15 cellular contexts compared by ENCODE assay signal in the genomic region with DNA sequence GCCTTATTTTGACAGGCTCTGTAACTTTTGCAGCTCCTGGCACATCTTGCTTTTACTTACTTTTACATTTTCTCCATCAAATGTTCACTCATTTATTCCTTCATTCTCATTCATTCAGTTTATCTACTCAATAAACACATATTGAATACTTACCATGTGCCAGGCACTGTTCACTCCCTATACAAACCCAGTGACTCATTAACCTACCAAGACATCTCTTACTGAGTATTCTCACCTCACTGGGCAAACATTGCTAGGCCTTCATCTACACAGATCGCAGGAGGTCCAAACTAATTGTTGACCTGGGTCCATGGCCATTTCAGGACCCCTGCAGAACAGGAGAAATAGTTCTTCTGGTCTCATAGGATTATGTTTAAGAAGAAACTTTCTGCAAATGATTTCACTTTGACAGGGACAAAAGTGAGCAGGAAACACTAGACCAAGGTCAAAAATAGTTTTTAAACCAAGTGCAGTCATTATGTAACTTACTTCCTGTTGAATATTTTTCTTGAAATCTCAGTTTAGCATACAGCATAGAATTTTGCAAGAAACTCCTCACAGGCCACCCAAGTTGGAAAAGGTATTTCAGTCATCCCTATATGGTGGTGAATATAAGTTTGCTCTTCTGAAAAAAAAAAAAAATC. TPM values are rescaled to one million over a fixed set of nuclear protein-coding genes. Genes with fewer than 3 reads are reported as not detected.
DNase-seq lines count a peak whose midpoint lies in the region; ATAC-seq and TF ChIP-seq lines count a peak whose summit lies in the region.
"Had no signal": no experiment of that assay in that cellular context is flagged by ENCODE, and none has a peak within 500 bp of the region (broad histone marks: within the 10 kb centered on the region; RNA-seq: fewer than 3 reads in every experiment).

No MANE protein-coding gene starts in this region.

- no peaks in the 10 kb centered on the region for H3K9me3 ChIP-seq in CD4-positive, alpha-beta memory T cell (ENCODE audit: control insufficient read depth in 1 of 2, low read length in 2 of 2)
- H3K9me3 ChIP-seq in stomach = no peaks in the 10 kb centered on the region
- H3K9me3 ChIP-seq: esophagus muscularis mucosa had no signal

- H3K27ac Mint-ChIP-seq in CD4-positive, alpha-beta memory T cell = peak overlapping the region in 5 of 7 donors; percentile 20 to 67 (median 50)
- H3K27ac Mint-ChIP-seq in activated naive CD8-positive, alpha-beta T cell treated with anti-CD3 and anti-CD28 coated beads, Interleukin-2, amount 50 U/mL, for 24 hours = peak overlapping the region; percentile 34

- POLR2A ChIA-PET in CD4-positive, alpha-beta memory T cell (lab: Charles Lee; ENCODE audit: partially characterized antibody) = no interaction called here

- no peak for TF ChIP-seq CTCF in stomach (IDR thresholded peaks at IDR 0.05)

- H3K36me3 ChIP-seq in CD4-positive, alpha-beta memory T cell (ENCODE audit: insufficient read depth, low read length) = no peaks in the 10 kb centered on the region
- no peaks in the 10 kb centered on the region for H3K36me3 ChIP-seq in stomach
- H3K36me3 ChIP-seq: esophagus muscularis mucosa had no signal

- peaks cover 2 to 3% of the 10 kb centered on the region in 2 donors for H3K27me3 Mint-ChIP-seq in CD4-positive, alpha-beta memory T cell
- peaks cover 4% of the 10 kb centered on the region for H3K27me3 Mint-ChIP-seq in activated naive CD8-positive, alpha-beta T cell treated with anti-CD3 and anti-CD28 coated beads, Interleukin-2, amount 50 U/mL, for 24 hours

- peaks cover 8% of the 10 kb centered on the region for H3K4me1 ChIP-seq in CD4-positive, alpha-beta memory T cell (ENCODE audit: insufficient read depth, low read length)
- no peaks in the 10 kb centered on the region for H3K4me1 ChIP-seq in stomach
- H3K4me1 ChIP-seq: esophagus muscularis mucosa had no signal

- H3K4me1 Mint-ChIP-seq in CD4-positive, alpha-beta memory T cell = peaks cover 5 to 11% (median 7%) of the 10 kb centered on the region in 4 donors
- H3K4me1 Mint-ChIP-seq in activated naive CD8-positive, alpha-beta T cell treated with anti-CD3 and anti-CD28 coated beads, Interleukin-2, amount 50 U/mL, for 24 hours = peaks cover 13% of the 10 kb centered on the region

- H3K9me3 Mint-ChIP-seq in CD4-positive, alpha-beta memory T cell = no peaks in the 10 kb centered on the region
- no peaks in the 10 kb centered on the region for H3K9me3 Mint-ChIP-seq in activated naive CD8-positive, alpha-beta T cell treated with anti-CD3 and anti-CD28 coated beads, Interleukin-2, amount 50 U/mL, for 24 hours

- TF ChIP-seq POLR2A in stomach (IDR thresholded peaks at IDR 0.05) = no peak

- no peak overlapping the region for H3K27ac ChIP-seq in CD4-positive, alpha-beta memory T cell (ENCODE audit: low read depth, low read length)
- no peak overlapping the region for H3K27ac ChIP-seq in stomach
- H3K27ac ChIP-seq: esophagus muscularis mucosa, hepatocyte had no signal

- no peak for TF ChIP-seq EP300 in stomach (IDR thresholded peaks at IDR 0.05)

- 56 to 84% (median 72%) methylated on average over 1 of the region's 1 CpG for WGBS in stomach, 5 donors

- H3K27me3 ChIP-seq in CD4-positive, alpha-beta memory T cell (ENCODE audit: insufficient read depth, low read length) = no peaks in the 10 kb centered on the region
- no peaks in the 10 kb centered on the region for H3K27me3 ChIP-seq in stomach
- H3K27me3 ChIP-seq: esophagus muscularis mucosa, hepatocyte had no signal

- intact Hi-C loops in CD4-positive, alpha-beta memory T cell (cut with micrococcal nuclease) = no loop called here
- intact Hi-C loops in stomach (cut with DNase I; ENCODE audit: low total_unique reads) = no loop called here

- peak overlapping the region in 2 of 8 donors; percentile 4 to 24 for H3K4me3 Mint-ChIP-seq in CD4-positive, alpha-beta memory T cell
- no peak overlapping the region for H3K4me3 Mint-ChIP-seq in activated naive CD8-positive, alpha-beta T cell treated with anti-CD3 and anti-CD28 coated beads, Interleukin-2, amount 50 U/mL, for 24 hours

- H3K36me3 Mint-ChIP-seq in CD4-positive, alpha-beta memory T cell = no peaks in the 10 kb centered on the region
- no peaks in the 10 kb centered on the region for H3K36me3 Mint-ChIP-seq in activated naive CD8-positive, alpha-beta T cell treated with anti-CD3 and anti-CD28 coated beads, Interleukin-2, amount 50 U/mL, for 24 hours (ENCODE audit: low read depth)

- DNase-seq in CD4-positive, alpha-beta memory T cell = no peak
- no peak for DNase-seq in activated naive CD8-positive, alpha-beta T cell treated with anti-CD3 and anti-CD28 coated beads, Interleukin-2, amount 50 U/mL, for 24 hours
- DNase-seq in NCI-H1694 treated with DMSO at 0.1 percent for 48 hours (lab: John Stamatoyannopoulos, UW) = no peak
- no peak for DNase-seq in SKM-1 (lab: John Stamatoyannopoulos, UW; ENCODE audit: unreplicated experiment)
- DNase-seq in stomach = no peak
- DNase-seq: activated T-cell treated with anti-CD3 and anti-CD28 coated beads for 4 hours, Karpas-422, left cardiac atrium, NCI-H2029 treated with DMSO at 0.1 percent for 48 hours, NCI-H774 had no signal

- CTCF ChIA-PET in CD4-positive, alpha-beta memory T cell (lab: Charles Lee; ENCODE audit: partially characterized antibody) = no interaction called here

- H3K4me3 ChIP-seq in CD4-positive, alpha-beta memory T cell (ENCODE audit: low read length in 2 of 2) = no peak overlapping the region
- H3K4me3 ChIP-seq in stomach = no peak overlapping the region
- H3K4me3 ChIP-seq: esophagus muscularis mucosa, hepatocyte had no signal

- ATAC-seq in GM18907 (IDR thresholded peaks at IDR 0.05; ENCODE audit: unreplicated experiment) (peak; percentile 75), HG03108 (IDR thresholded peaks at IDR 0.05; ENCODE audit: unreplicated experiment) (peak; percentile 92), SK-N-SH treated with all-trans-retinoic acid at 6 μM for 48 hours (no peak)
- ATAC-seq in activated naive CD8-positive, alpha-beta T cell treated with anti-CD3 and anti-CD28 coated beads, Interleukin-2, amount 50 U/mL, for 24 hours = no peak
- ATAC-seq: left cardiac atrium had no signal

TF ChIP-seq in SK-N-SH treated with all-trans-retinoic acid at 6 μM for 48 hours, 23 proteins besides CTCF, POLR2A, EP300 and RAD21 (continues in another document):
- no peak for TF ChIP-seq ZC3H10 (CRISPR knock-in tag; IDR thresholded peaks at IDR 0.05)
- TF ChIP-seq, protein P1, sequence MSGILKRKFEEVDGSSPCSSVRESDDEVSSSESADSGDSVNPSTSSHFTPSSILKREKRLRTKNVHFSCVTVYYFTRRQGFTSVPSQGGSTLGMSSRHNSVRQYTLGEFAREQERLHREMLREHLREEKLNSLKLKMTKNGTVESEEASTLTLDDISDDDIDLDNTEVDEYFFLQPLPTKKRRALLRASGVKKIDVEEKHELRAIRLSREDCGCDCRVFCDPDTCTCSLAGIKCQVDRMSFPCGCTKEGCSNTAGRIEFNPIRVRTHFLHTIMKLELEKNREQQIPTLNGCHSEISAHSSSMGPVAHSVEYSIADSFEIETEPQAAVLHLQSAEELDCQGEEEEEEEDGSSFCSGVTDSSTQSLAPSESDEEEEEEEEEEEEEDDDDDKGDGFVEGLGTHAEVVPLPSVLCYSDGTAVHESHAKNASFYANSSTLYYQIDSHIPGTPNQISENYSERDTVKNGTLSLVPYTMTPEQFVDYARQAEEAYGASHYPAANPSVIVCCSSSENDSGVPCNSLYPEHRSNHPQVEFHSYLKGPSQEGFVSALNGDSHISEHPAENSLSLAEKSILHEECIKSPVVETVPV (CRISPR knock-in tag; IDR thresholded peaks at IDR 0.05) = no peak
- no peak for TF ChIP-seq BACH2 (CRISPR knock-in tag; IDR thresholded peaks at IDR 0.05; ENCODE audit: borderline replicate concordance)
- TF ChIP-seq ZFP3 (CRISPR knock-in tag; IDR thresholded peaks at IDR 0.05) = no peak
- TF ChIP-seq PPARA (CRISPR knock-in tag; IDR thresholded peaks at IDR 0.05; ENCODE audit: borderline replicate concordance) = no peak
- no peak for TF ChIP-seq CSDC2 (CRISPR knock-in tag; IDR thresholded peaks at IDR 0.05)
- TF ChIP-seq, protein P2, sequence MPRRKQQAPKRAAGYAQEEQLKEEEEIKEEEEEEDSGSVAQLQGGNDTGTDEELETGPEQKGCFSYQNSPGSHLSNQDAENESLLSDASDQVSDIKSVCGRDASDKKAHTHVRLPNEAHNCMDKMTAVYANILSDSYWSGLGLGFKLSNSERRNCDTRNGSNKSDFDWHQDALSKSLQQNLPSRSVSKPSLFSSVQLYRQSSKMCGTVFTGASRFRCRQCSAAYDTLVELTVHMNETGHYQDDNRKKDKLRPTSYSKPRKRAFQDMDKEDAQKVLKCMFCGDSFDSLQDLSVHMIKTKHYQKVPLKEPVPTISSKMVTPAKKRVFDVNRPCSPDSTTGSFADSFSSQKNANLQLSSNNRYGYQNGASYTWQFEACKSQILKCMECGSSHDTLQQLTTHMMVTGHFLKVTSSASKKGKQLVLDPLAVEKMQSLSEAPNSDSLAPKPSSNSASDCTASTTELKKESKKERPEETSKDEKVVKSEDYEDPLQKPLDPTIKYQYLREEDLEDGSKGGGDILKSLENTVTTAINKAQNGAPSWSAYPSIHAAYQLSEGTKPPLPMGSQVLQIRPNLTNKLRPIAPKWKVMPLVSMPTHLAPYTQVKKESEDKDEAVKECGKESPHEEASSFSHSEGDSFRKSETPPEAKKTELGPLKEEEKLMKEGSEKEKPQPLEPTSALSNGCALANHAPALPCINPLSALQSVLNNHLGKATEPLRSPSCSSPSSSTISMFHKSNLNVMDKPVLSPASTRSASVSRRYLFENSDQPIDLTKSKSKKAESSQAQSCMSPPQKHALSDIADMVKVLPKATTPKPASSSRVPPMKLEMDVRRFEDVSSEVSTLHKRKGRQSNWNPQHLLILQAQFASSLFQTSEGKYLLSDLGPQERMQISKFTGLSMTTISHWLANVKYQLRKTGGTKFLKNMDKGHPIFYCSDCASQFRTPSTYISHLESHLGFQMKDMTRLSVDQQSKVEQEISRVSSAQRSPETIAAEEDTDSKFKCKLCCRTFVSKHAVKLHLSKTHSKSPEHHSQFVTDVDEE (CRISPR knock-in tag; IDR thresholded peaks at IDR 0.05) = no peak
- no peak for TF ChIP-seq SNAI2 (CRISPR knock-in tag; IDR thresholded peaks at IDR 0.05)
- TF ChIP-seq, protein P3, sequence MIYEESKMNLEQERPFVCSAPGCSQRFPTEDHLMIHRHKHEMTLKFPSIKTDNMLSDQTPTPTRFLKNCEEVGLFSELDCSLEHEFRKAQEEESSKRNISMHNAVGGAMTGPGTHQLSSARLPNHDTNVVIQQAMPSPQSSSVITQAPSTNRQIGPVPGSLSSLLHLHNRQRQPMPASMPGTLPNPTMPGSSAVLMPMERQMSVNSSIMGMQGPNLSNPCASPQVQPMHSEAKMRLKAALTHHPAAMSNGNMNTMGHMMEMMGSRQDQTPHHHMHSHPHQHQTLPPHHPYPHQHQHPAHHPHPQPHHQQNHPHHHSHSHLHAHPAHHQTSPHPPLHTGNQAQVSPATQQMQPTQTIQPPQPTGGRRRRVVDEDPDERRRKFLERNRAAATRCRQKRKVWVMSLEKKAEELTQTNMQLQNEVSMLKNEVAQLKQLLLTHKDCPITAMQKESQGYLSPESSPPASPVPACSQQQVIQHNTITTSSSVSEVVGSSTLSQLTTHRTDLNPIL (CRISPR knock-in tag; IDR thresholded peaks at IDR 0.05; ENCODE audit: low read depth) = no peak

RNA-seq across cellular contexts. Expression of a gene that starts 17.6 kb away (rescaled TPM):
- total RNA-seq in CD4-positive, alpha-beta memory T cell = not detected
- not detected for polyA plus RNA-seq in CD4-positive, alpha-beta memory T cell
- total RNA-seq in stomach = 1 to 10 TPM in 2 of 5 donors, not detected in 3; 2.6 to 4.2 TPM
- polyA plus RNA-seq in stomach = 1 to 10 TPM in 1 of 3 donors, under 1 TPM in 2; 0.06 to 2.1 (median 0.28) TPM
- polyA plus RNA-seq: hepatocyte had no signal

Comparison
In these comparisons a context has a peak if more than half of its experiments do, and no peak if none do; other contexts are left out.
1. ATAC-seq: peak in GM18907 (single experiment) and HG03108 (single experiment); none in activated naive CD8-positive, alpha-beta T cell treated with anti-CD3 and anti-CD28 coated beads, Interleukin-2, amount 50 U/mL, for 24 hours (single experiment) and SK-N-SH treated with all-trans-retinoic acid at 6 μM for 48 hours (single experiment).